In genomic region chr17:35825206-35825605, GRCh38 we compare ENCODE assay signal across 26 cellular contexts. TPM values are rescaled to one million over a fixed set of nuclear protein-coding genes. Genes with fewer than 3 reads are reported as not detected.
"Had no signal": no experiment of that assay in that cellular context is flagged by ENCODE, and none has a peak within 500 bp of the region (broad histone marks: within the 10 kb centered on the region; RNA-seq: fewer than 3 reads in every experiment).

No MANE protein-coding gene starts in this region.

- H3K9me3 ChIP-seq: SJSA1 had no signal

- H3K4me3 Mint-ChIP-seq: IgD-negative memory B cell had no signal

- H3K4me1 Mint-ChIP-seq: IgD-negative memory B cell had no signal

- H3K27ac Mint-ChIP-seq: IgD-negative memory B cell had no signal

- H3K27me3 Mint-ChIP-seq: IgD-negative memory B cell had no signal

- H3K27ac ChIP-seq: HL-60, SJSA1, SK-N-MC had no signal

- H3K9me3 Mint-ChIP-seq: IgD-negative memory B cell had no signal

- H3K4me3 ChIP-seq: SJSA1, SK-N-MC had no signal

- DNase-seq: KBM-7, MV-4-11, NCI-H1048, NCI-H1105, NCI-H1417, NCI-H1436 treated with DMSO at 0.1 percent for 48 hours, NCI-H1694, NCI-H187 treated with DMSO at 0.1 percent for 48 hours, NCI-H2029 treated with DMSO at 0.1 percent for 48 hours, NCI-H2107, NCI-H2227 treated with DMSO at 0.1 percent for 48 hours, NCI-H524, NCI-H526 treated with DMSO at 0.1 percent for 48 hours, NCI-H748 treated with DMSO at 0.1 percent for 48 hours, Right ventricle myocardium superior, RPMI8226, SIG-M5 had no signal

- FAIRE-seq: HTR-8/SVneo, RCC 7860 had no signal

- H3K4me1 ChIP-seq: SJSA1 had no signal

- H3K27me3 ChIP-seq: SJSA1 had no signal

RNA-seq across cellular contexts. Expression of gene MMP28, which starts 29.8 kb away (rescaled TPM):
- total RNA-seq: LHCN-M2 had no signal

RNA-seq across cellular contexts. Expression of gene HEATR9, which starts 43.5 kb away (rescaled TPM):
- total RNA-seq: LHCN-M2, MCF 10A, NCI-H460, Right ventricle myocardium superior, SJSA1 had no signal
- polyA plus RNA-seq: IgD-negative memory B cell had no signal

RNA-seq across cellular contexts. Expression of gene CCL5, which starts 55.0 kb away (rescaled TPM):
- total RNA-seq: MCF 10A, NCI-H460, SJSA1 had no signal
